In the genomic region with DNA sequence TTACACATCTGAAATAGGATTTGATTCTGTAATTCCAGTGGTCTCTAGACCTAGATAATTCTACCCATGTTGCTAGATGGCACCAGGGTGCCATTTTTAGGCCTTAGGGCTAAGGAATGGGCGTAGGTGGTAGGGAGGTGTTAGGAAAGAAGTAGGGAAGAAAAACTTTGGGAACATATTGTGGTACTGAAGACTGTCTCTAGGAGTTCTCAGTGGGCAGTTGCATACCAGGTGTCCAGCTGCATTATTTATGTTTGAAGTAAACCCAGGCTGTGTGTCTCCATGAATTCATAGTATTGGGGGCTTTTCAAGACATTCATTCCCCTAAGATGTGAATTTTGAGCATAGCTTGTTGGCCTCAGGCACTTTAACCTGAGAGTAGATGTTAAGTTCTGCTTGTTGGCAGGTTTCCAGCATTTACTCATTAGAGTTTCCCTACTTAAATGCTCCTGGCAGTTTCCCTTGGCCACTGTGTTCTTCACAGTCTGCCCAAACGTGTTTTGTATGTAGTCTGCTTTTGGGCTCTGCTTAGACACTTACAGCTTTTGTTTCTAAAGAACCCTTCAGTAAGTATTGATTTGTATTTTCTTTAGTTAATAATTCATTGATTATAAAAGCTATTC, we compare ENCODE assay signal across 12 cellular contexts. TPM values are rescaled to one million over a fixed set of nuclear protein-coding genes. Genes with fewer than 3 reads are reported as not detected.
A peak's percentile ranks its signal among the peaks of the same experiment; 100 is the strongest.
DNase-seq lines count a peak whose midpoint lies in the region; ATAC-seq and TF ChIP-seq lines count a peak whose summit lies in the region.
"Had no signal": no experiment of that assay in that cellular context is flagged by ENCODE, and none has a peak within 500 bp of the region (broad histone marks: within the 10 kb centered on the region; RNA-seq: fewer than 3 reads in every experiment).

No MANE protein-coding gene starts in this region.

- H4K20me1 ChIP-seq in Karpas-422 (ENCODE audit: insufficient read depth, low read depth, low read length): no peaks in the 10 kb centered on the region

- intact Hi-C loops in left ventricle myocardium superior (cut with micrococcal nuclease): no loop called here

- no peaks in the 10 kb centered on the region for H3K36me3 ChIP-seq in Karpas-422 (ENCODE audit: insufficient read depth, low read length)

- H3K4me1 ChIP-seq in Karpas-422 (ENCODE audit: low read length): peaks cover 10% of the 10 kb centered on the region
- H3K4me1 ChIP-seq: BLaER1 treated with 17β-estradiol and CSF1 and Interleukin-3, amounts not matched to agents 10 nM and 100 nM had no signal

- no peaks in the 10 kb centered on the region for H3K9me2 ChIP-seq in Karpas-422 (replicated peaks; ENCODE audit: insufficient read depth, low read length)

- TF ChIP-seq CTCF in AG09319 (IDR thresholded peaks at IDR 0.05; ENCODE audit: low read depth, low read length): no peak

- no peaks in the 10 kb centered on the region for H3K9me3 ChIP-seq in Karpas-422 (ENCODE audit: low read length)
- H3K9me3 ChIP-seq: BLaER1 treated with 17β-estradiol and CSF1 and Interleukin-3, amounts not matched to agents 10 nM and 100 nM had no signal

- H3K27me3 ChIP-seq in Karpas-422 (ENCODE audit: low read length): no peaks in the 10 kb centered on the region
- H3K27me3 ChIP-seq: BLaER1 treated with 17β-estradiol and CSF1 and Interleukin-3, amounts not matched to agents 10 nM and 100 nM had no signal

- H3K9ac ChIP-seq in Karpas-422 (ENCODE audit: low read length): no peak overlapping the region
- H3K9ac ChIP-seq: BLaER1 treated with 17β-estradiol and CSF1 and Interleukin-3, amounts not matched to agents 10 nM and 100 nM had no signal

- H2AFZ ChIP-seq in Karpas-422 (ENCODE audit: low read length): no peak overlapping the region

- no peak overlapping the region for H3K4me3 ChIP-seq in Karpas-422 (ENCODE audit: low read length)
- H3K4me3 ChIP-seq: BLaER1 treated with 17β-estradiol and CSF1 and Interleukin-3, amounts not matched to agents 10 nM and 100 nM had no signal

- peaks cover 80% of the 10 kb centered on the region for H3K79me2 ChIP-seq in Karpas-422 (ENCODE audit: low read length)

- no peak overlapping the region for H3K27ac ChIP-seq in Karpas-422 (ENCODE audit: low read length)
- H3K27ac ChIP-seq: BLaER1 treated with 17β-estradiol and CSF1 and Interleukin-3, amounts not matched to agents 10 nM and 100 nM had no signal

- no peak overlapping the region for H3K4me2 ChIP-seq in Karpas-422 (ENCODE audit: low read depth, low read length, poor library complexity, severe bottlenecking)
- H3K4me2 ChIP-seq: BLaER1 treated with 17β-estradiol and CSF1 and Interleukin-3, amounts not matched to agents 10 nM and 100 nM had no signal

- DNase-seq in AG09319 (ENCODE audit: extremely low read depth, low read depth): peak; percentile 8
- DNase-seq in Karpas-422: peak; percentile 52
- DNase-seq in T1000 (lab: John Stamatoyannopoulos, UW): peak; percentile 71
- DNase-seq in left ventricle myocardium superior: no peak
- no peak for DNase-seq in ureter (ENCODE audit: low spot score)

- ATAC-seq in left ventricle myocardium superior: peak; percentile 81
- ATAC-seq in HG02840 (IDR thresholded peaks at IDR 0.05; ENCODE audit: low FRiP score, unreplicated experiment): no peak
- no peak for ATAC-seq in HG02981 (IDR thresholded peaks at IDR 0.05; ENCODE audit: unreplicated experiment)
- ATAC-seq in HG03442 (IDR thresholded peaks at IDR 0.05; ENCODE audit: unreplicated experiment): no peak
- ATAC-seq: Panc1 had no signal

RNA-seq across cellular contexts. Expression of gene CCT2, which starts 31.5 kb away (rescaled TPM):
- total RNA-seq in Karpas-422 (2014; rRNA removed; shearing (Covaris generic); ENCODE audit: low replicate concordance): 205 and 311 TPM in 2 replicates
- total RNA-seq in left ventricle myocardium superior (89.1 TPM), ureter (132 TPM)

RNA-seq across cellular contexts. Expression of gene LRRC10, which starts 57.0 kb away (rescaled TPM):
- not detected in 2 replicates for total RNA-seq in Karpas-422 (2014; rRNA removed; shearing (Covaris generic); ENCODE audit: low replicate concordance)
- 50.8 TPM for total RNA-seq in left ventricle myocardium superior
- total RNA-seq in ureter: not detected
- total RNA-seq: H1, subcutaneous adipose tissue had no signal

Comparison
In these comparisons a context has a peak if more than half of its experiments do, and no peak if none do; other contexts are left out.
1. DNase-seq: peak in AG09319 (single experiment), Karpas-422 (single experiment) and T1000 (single experiment); none in left ventricle myocardium superior (single experiment) and ureter (single experiment).
2. RNA of gene LRRC10, which starts 57.0 kb away (total RNA-seq): 50.8 TPM in left ventricle myocardium superior (single experiment); not detected in Karpas-422 and not detected in ureter (single experiment); every median in the first group is over 10 times any median in the second.